16 cellular contexts compared by ENCODE assay signal in the genomic region with DNA sequence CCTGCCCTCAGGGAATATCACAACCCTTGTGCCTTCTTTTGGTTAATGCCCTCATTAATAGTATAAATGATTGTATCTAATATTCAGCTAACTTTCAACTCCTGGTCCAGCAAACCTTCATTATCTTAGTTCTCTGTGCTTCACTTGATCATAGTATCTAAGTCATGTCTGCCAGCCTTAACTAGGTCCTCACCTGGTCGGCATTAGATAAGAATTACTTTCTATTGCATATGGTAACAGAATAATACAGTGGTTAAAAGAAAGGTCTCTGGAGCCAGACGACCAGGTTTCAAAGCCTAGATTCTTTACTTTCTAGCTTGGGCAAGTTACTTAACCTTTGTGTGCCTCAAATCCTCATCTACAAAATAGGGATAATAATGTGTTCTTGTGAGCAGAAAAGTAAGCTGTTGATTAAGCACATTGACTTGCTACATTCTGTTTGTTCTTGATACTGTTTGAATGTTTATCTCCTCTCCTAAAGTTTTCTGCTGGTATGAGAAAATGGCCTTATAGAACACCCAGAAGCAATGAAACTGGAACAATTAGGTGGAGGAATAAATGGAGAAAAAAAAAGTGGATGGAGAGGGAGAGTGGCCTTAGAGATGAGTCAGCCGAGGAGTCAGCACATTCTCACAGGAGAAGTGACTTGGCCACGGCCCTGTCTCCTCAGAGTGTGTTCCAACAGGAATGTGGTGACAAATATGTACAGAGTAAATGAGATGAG.
DNase-seq lines count a peak whose midpoint lies in the region; ATAC-seq and TF ChIP-seq lines count a peak whose summit lies in the region.
"Had no signal": no experiment of that assay in that cellular context is flagged by ENCODE, and none has a peak within 500 bp of the region (broad histone marks: within the 10 kb centered on the region; RNA-seq: fewer than 3 reads in every experiment).

No MANE protein-coding gene starts in this region.

- ATAC-seq in left lung: peak; percentile 52
- ATAC-seq in HG02678 (IDR thresholded peaks at IDR 0.05; ENCODE audit: unreplicated experiment): no peak
- no peak for ATAC-seq in HG03442 (IDR thresholded peaks at IDR 0.05; ENCODE audit: unreplicated experiment)
- ATAC-seq: stimulated activated naive B cell treated with anti-CD40 and anti-IgM and Interleukin-4, amounts not matched to agents 10 μg/mL and 1 μg/mL and 100 μg/mL, for 72 hours had no signal

- no peaks in the 10 kb centered on the region for H3K4me1 ChIP-seq in left lung
- H3K4me1 ChIP-seq: HAP-1 had no signal

- no peak overlapping the region for H3K4me3 ChIP-seq in left lung
- H3K4me3 ChIP-seq: BLaER1 treated with 17β-estradiol and CSF1 and Interleukin-3, amounts not matched to agents 10 nM and 100 nM; HAP-1 had no signal

- TF ChIP-seq CTCF in left lung (IDR thresholded peaks at IDR 0.05): no peak

- H3K9me3 ChIP-seq in left lung: no peaks in the 10 kb centered on the region
- H3K9me3 ChIP-seq: HAP-1 had no signal

- peak; percentile 45 for DNase-seq in Caki2 (ENCODE audit: low read depth)
- peak; percentile 69 for DNase-seq in LHCN-M2 (ENCODE audit: low read depth)
- DNase-seq in dedifferentiated amniotic fluid mesenchymal stem cell (ENCODE audit: extremely low spot score): peak; percentile 30
- peak in 1 of 2 donors; percentile 18 for DNase-seq in left lung
- no peak for DNase-seq in nucleus accumbens (lab: John Stamatoyannopoulos, UW)
- DNase-seq in activated T-cell treated with anti-CD3 and anti-CD28 coated beads for 4 hours: no peak
- DNase-seq: activated naive CD4-positive, alpha-beta T cell treated with anti-CD3 and anti-CD28 coated beads, Interleukin-2, amount 10 ng/mL, durations not matched to agents 7 days and 5 days; NCI-H1694; NCI-H774; retina; stimulated activated CD4-positive, alpha-beta T cell treated with anti-CD3 and anti-CD28 coated beads, Interleukin-4, amount 100 ng/mL, for 4 hours; stimulated activated naive B cell treated with anti-CD40 and anti-IgM and Interleukin-4, amounts not matched to agents 10 μg/mL and 1 μg/mL and 100 μg/mL, for 72 hours had no signal

- no peaks in the 10 kb centered on the region for H3K36me3 ChIP-seq in left lung
- H3K36me3 ChIP-seq: BLaER1 treated with 17β-estradiol and CSF1 and Interleukin-3, amounts not matched to agents 10 nM and 100 nM; HAP-1 had no signal

- in situ Hi-C loops in Caki2 (cut with HindIII; ENCODE audit: low pct_unique_long_range_greater_than_20kb, low sequenced_read_pairs): no loop called here

- H3K27ac ChIP-seq in left lung: no peak overlapping the region
- H3K27ac ChIP-seq: BLaER1 treated with 17β-estradiol and CSF1 and Interleukin-3, amounts not matched to agents 10 nM and 100 nM had no signal

- H3K27me3 ChIP-seq in left lung: no peaks in the 10 kb centered on the region
- H3K27me3 ChIP-seq: BLaER1 treated with 17β-estradiol and CSF1 and Interleukin-3, amounts not matched to agents 10 nM and 100 nM had no signal

- intact Hi-C loops in left lung (cut with DNase I): no loop called here

Comparison
In these comparisons a context has a peak if more than half of its experiments do, and no peak if none do; other contexts are left out.
1. DNase-seq: peak in Caki2 (single experiment), LHCN-M2 (single experiment) and dedifferentiated amniotic fluid mesenchymal stem cell (single experiment); none in nucleus accumbens (0 of 56) and activated T-cell treated with anti-CD3 and anti-CD28 coated beads for 4 hours (single experiment).